ENCODE assay signal across 38 cellular contexts in the genomic region with DNA sequence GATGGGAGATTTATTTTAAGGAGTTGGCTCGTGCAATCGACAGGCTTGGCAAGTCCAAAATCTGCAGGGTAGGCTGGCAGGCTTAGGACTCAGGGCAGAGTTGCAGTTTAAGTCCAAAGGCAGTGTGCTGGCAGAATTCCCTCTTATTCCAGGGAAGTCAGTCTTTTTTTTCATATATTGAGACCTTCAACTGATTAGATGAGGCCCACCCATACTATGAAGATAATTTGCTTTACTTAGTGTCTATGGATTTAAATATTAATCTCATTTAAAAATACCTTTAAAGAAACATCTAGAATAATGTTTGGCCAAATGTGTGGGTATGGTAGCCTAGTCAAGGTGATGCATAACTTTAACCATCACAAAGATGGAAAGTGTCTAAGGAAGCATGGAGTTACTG.
"Had no signal": no experiment of that assay in that cellular context is flagged by ENCODE, and none has a peak within 500 bp of the region (broad histone marks: within the 10 kb centered on the region; RNA-seq: fewer than 3 reads in every experiment).

No MANE protein-coding gene starts in this region.

- H3K36me3 ChIP-seq: adrenal gland, ascending aorta, brain microvascular endothelial cell, breast epithelium, cardiac muscle cell had no signal

- H3K27me3 ChIP-seq: adrenal gland, ascending aorta, body of pancreas, brain microvascular endothelial cell, breast epithelium, cardiac muscle cell had no signal

- ATAC-seq: activated naive CD4-positive, alpha-beta T cell treated with anti-CD3 and anti-CD28 coated beads, Interleukin-2, amount 50 U/mL, for 72 hours; activated naive CD8-positive, alpha-beta T cell treated with anti-CD3 and anti-CD28 coated beads, Interleukin-2, amount 50 U/mL, for 24 hours; activated T-cell treated with anti-CD3 and anti-CD28 coated beads, Interleukin-2, amount 50 U/mL, for 4 hours; activated T-cell treated with anti-CD3 and anti-CD28 coated beads, Interleukin-2, amount 50 U/mL, for 72 hours; activated T-helper 17 cell treated with anti-CD3 and anti-CD28 coated beads, Interleukin-2, amount 50 U/mL, for 72 hours; body of pancreas had no signal

- H3K9me3 ChIP-seq: adrenal gland, ascending aorta, body of pancreas, breast epithelium had no signal

- FAIRE-seq: astrocyte, bronchial epithelial cell had no signal

- H3K36me3 Mint-ChIP-seq: activated naive CD4-positive, alpha-beta T cell treated with anti-CD3 and anti-CD28 coated beads, Interleukin-2, amount 10 ng/mL, durations not matched to agents 7 days and 5 days; activated naive CD4-positive, alpha-beta T cell treated with anti-CD3 and anti-CD28 coated beads, Interleukin-2, amount 50 U/mL, for 24 hours; activated naive CD4-positive, alpha-beta T cell treated with anti-CD3 and anti-CD28 coated beads, Interleukin-2, amount 50 U/mL, for 72 hours; activated naive CD8-positive, alpha-beta T cell; activated naive CD8-positive, alpha-beta T cell treated with anti-CD3 and anti-CD28 coated beads for 36 hours; activated naive CD8-positive, alpha-beta T cell treated with anti-CD3 and anti-CD28 coated beads, Interleukin-2, amount 10 ng/mL, durations not matched to agents 7 days and 5 days; brain had no signal

- H3K4me1 ChIP-seq: adrenal gland, ascending aorta, body of pancreas, breast epithelium had no signal

- H3K4me3 ChIP-seq: adrenal gland, ascending aorta, body of pancreas, breast epithelium, cardiac muscle cell had no signal

- H3K27me3 Mint-ChIP-seq: activated naive CD4-positive, alpha-beta T cell treated with anti-CD3 and anti-CD28 coated beads, Interleukin-2, amount 10 ng/mL, durations not matched to agents 7 days and 5 days; activated naive CD4-positive, alpha-beta T cell treated with anti-CD3 and anti-CD28 coated beads, Interleukin-2, amount 50 U/mL, for 24 hours; activated naive CD8-positive, alpha-beta T cell; activated naive CD8-positive, alpha-beta T cell treated with anti-CD3 and anti-CD28 coated beads for 36 hours; activated naive CD8-positive, alpha-beta T cell treated with anti-CD3 and anti-CD28 coated beads, Interleukin-2, amount 10 ng/mL, durations not matched to agents 7 days and 5 days; activated naive CD8-positive, alpha-beta T cell treated with anti-CD3 and anti-CD28 coated beads, Interleukin-2, amount 50 U/mL, for 24 hours; activated T-helper 17 cell treated with anti-CD3 and anti-CD28 coated beads, Interleukin-2, amount 50 U/mL, for 72 hours; brain; central memory CD8-positive, alpha-beta T cell had no signal

- H3K9me3 Mint-ChIP-seq: activated naive CD8-positive, alpha-beta T cell treated with anti-CD3 and anti-CD28 coated beads for 36 hours; activated T-helper 17 cell treated with anti-CD3 and anti-CD28 coated beads, Interleukin-2, amount 50 U/mL, for 72 hours had no signal

- H3K4me3 Mint-ChIP-seq: activated naive CD4-positive, alpha-beta T cell treated with anti-CD3 and anti-CD28 coated beads for 36 hours; activated naive CD4-positive, alpha-beta T cell treated with anti-CD3 and anti-CD28 coated beads, Interleukin-2, amount 10 ng/mL, durations not matched to agents 7 days and 5 days; activated naive CD4-positive, alpha-beta T cell treated with anti-CD3 and anti-CD28 coated beads, Interleukin-2, amount 50 U/mL, for 24 hours; activated naive CD8-positive, alpha-beta T cell; activated naive CD8-positive, alpha-beta T cell treated with anti-CD3 and anti-CD28 coated beads for 36 hours; activated naive CD8-positive, alpha-beta T cell treated with anti-CD3 and anti-CD28 coated beads, Interleukin-2, amount 10 ng/mL, durations not matched to agents 7 days and 5 days; activated naive CD8-positive, alpha-beta T cell treated with anti-CD3 and anti-CD28 coated beads, Interleukin-2, amount 50 U/mL, for 24 hours; activated T-cell treated with anti-CD3 and anti-CD28 coated beads, Interleukin-2, amount 50 U/mL, for 4 hours; activated T-cell treated with anti-CD3 and anti-CD28 coated beads, Interleukin-2, amount 50 U/mL, for 72 hours; activated T-helper 1 cell treated with anti-CD3 and anti-CD28 coated beads, Interleukin-12 subunit alpha, Interleukin-12 subunit beta, Interleukin-2, Interleukin-4 antibody, amounts not matched to agents 30 ng/mL and 10 ng/mL and 1 ng/mL, durations not matched to agents 14 hours and 24 hours and 36 hours; activated T-helper 17 cell treated with anti-CD3 and anti-CD28 coated beads, Interleukin-2, amount 50 U/mL, for 72 hours; brain; central memory CD8-positive, alpha-beta T cell had no signal

- H3K27ac Mint-ChIP-seq: activated naive CD4-positive, alpha-beta T cell treated with anti-CD3 and anti-CD28 coated beads for 36 hours; activated naive CD4-positive, alpha-beta T cell treated with anti-CD3 and anti-CD28 coated beads, Interleukin-2, amount 10 ng/mL, durations not matched to agents 7 days and 5 days; activated naive CD4-positive, alpha-beta T cell treated with anti-CD3 and anti-CD28 coated beads, Interleukin-2, amount 50 U/mL, for 24 hours; activated naive CD4-positive, alpha-beta T cell treated with anti-CD3 and anti-CD28 coated beads, Interleukin-2, amount 50 U/mL, for 72 hours; activated naive CD8-positive, alpha-beta T cell; activated naive CD8-positive, alpha-beta T cell treated with anti-CD3 and anti-CD28 coated beads for 36 hours; activated naive CD8-positive, alpha-beta T cell treated with anti-CD3 and anti-CD28 coated beads, Interleukin-2, amount 10 ng/mL, durations not matched to agents 7 days and 5 days; activated naive CD8-positive, alpha-beta T cell treated with anti-CD3 and anti-CD28 coated beads, Interleukin-2, amount 50 U/mL, for 24 hours; activated T-cell treated with anti-CD3 and anti-CD28 coated beads, Interleukin-2, amount 50 U/mL, for 72 hours; activated T-helper 1 cell treated with anti-CD3 and anti-CD28 coated beads, Interleukin-12 subunit alpha, Interleukin-12 subunit beta, Interleukin-2, Interleukin-4 antibody, amounts not matched to agents 30 ng/mL and 10 ng/mL and 1 ng/mL, durations not matched to agents 14 hours and 24 hours and 36 hours; activated T-helper 17 cell treated with anti-CD3 and anti-CD28 coated beads, Interleukin-2, amount 50 U/mL, for 72 hours; activated T-helper 2 cell treated with anti-CD3 and anti-CD28 coated beads, Interferon-gamma antibody, Interleukin-2, Interleukin-4, amounts not matched to agents 10 μg/mL and 5 μg/mL and 100 μg/mL, durations not matched to agents 14 hours and 24 hours and 36 hours; brain had no signal

- H3K27ac ChIP-seq: adrenal gland, ascending aorta, body of pancreas, brain microvascular endothelial cell, breast epithelium, cardiac muscle cell had no signal

- H3K4me1 Mint-ChIP-seq: activated naive CD4-positive, alpha-beta T cell treated with anti-CD3 and anti-CD28 coated beads, Interleukin-2, amount 10 ng/mL, durations not matched to agents 7 days and 5 days; activated naive CD4-positive, alpha-beta T cell treated with anti-CD3 and anti-CD28 coated beads, Interleukin-2, amount 50 U/mL, for 24 hours; activated naive CD8-positive, alpha-beta T cell treated with anti-CD3 and anti-CD28 coated beads for 36 hours; activated naive CD8-positive, alpha-beta T cell treated with anti-CD3 and anti-CD28 coated beads, Interleukin-2, amount 10 ng/mL, durations not matched to agents 7 days and 5 days; activated naive CD8-positive, alpha-beta T cell treated with anti-CD3 and anti-CD28 coated beads, Interleukin-2, amount 50 U/mL, for 24 hours; activated T-helper 17 cell treated with anti-CD3 and anti-CD28 coated beads, Interleukin-2, amount 50 U/mL, for 72 hours; central memory CD8-positive, alpha-beta T cell had no signal

- DNase-seq: activated effector memory CD4-positive, alpha-beta T cell treated with anti-CD3 and anti-CD28 coated beads, Interleukin-2, amount 50 U/mL, for 16 hours; activated effector memory CD4-positive, alpha-beta T cell treated with Interleukin-2 at 50 U/mL for 16 hours; activated gamma-delta T cell; activated gamma-delta T cell treated with Interleukin-2 at 50 U/mL for 16 hours; activated naive CD4-positive, alpha-beta T cell; activated naive CD4-positive, alpha-beta T cell treated with anti-CD3 and anti-CD28 coated beads for 36 hours; activated naive CD4-positive, alpha-beta T cell treated with anti-CD3 and anti-CD28 coated beads, Interleukin-2, amount 10 ng/mL, durations not matched to agents 7 days and 5 days; activated naive CD4-positive, alpha-beta T cell treated with anti-CD3 and anti-CD28 coated beads, Interleukin-2, amount 50 U/mL, for 16 hours; activated naive CD4-positive, alpha-beta T cell treated with Interleukin-2 at 50 U/mL for 16 hours; activated naive CD8-positive, alpha-beta T cell treated with anti-CD3 and anti-CD28 coated beads for 36 hours; activated naive CD8-positive, alpha-beta T cell treated with anti-CD3 and anti-CD28 coated beads, Interleukin-2, amount 10 ng/mL, durations not matched to agents 7 days and 5 days; activated naive CD8-positive, alpha-beta T cell treated with anti-CD3 and anti-CD28 coated beads, Interleukin-2, amount 50 U/mL, for 24 hours; activated T-cell treated with anti-CD3 and anti-CD28 coated beads, Interleukin-2, amount 50 U/mL, for 4 hours; activated T-cell treated with anti-CD3 and anti-CD28 coated beads, Interleukin-2, amount 50 U/mL, for 48 hours; activated T-cell treated with anti-CD3 and anti-CD28 coated beads, Interleukin-2, amount 50 U/mL, for 72 hours; adrenal gland; amniotic stem cell; amygdala; anterior cingulate cortex; aorta; body of pancreas; brain microvascular endothelial cell; caudate nucleus; central memory CD4-positive, alpha-beta T cell; cerebellar nuclear complex had no signal
